In the genomic region with DNA sequence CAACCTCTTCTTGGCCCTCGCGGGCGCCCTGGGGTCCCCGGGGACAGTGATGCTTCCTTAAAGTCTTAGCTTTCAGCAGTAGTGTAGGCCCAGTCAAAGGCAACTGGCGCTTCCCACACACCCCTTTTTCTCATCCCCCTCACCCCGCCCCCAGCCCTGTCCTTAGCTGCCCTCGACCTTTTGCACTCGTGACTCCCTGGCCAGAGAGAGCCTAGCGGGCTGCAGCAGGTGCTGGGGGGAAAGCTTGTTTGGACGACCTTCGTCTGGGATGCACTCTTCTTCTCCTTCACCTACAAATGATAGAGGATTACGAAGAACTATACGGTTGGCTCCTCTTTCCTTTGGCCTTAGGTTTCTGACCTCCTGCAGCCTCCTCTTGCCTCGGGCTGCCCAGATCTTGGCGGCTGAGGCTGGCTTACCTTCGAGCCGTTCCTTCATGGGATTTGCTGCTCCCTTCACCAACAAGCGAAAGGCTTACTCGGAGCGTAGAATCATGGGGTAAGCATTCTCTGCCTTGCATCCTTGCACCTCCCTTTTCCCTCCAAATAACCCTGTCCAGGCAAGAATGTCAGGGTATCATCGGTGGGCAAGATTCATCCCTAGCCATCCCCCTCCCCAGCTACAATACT, we compare ENCODE assay signal across 9 cellular contexts. TPM values are rescaled to one million over a fixed set of nuclear protein-coding genes. Genes with fewer than 3 reads are reported as not detected.
DNase-seq lines count a peak whose midpoint lies in the region; ATAC-seq, FAIRE-seq and TF ChIP-seq lines count a peak whose summit lies in the region.
"Had no signal": no experiment of that assay in that cellular context is flagged by ENCODE, and none has a peak within 500 bp of the region (broad histone marks: within the 10 kb centered on the region; RNA-seq: fewer than 3 reads in every experiment).

No MANE protein-coding gene starts in this region.

- in situ Hi-C loops in ACHN (cut with HindIII; ENCODE audit: low pct_ligation_motif_present, low pct_unique_long_range_greater_than_20kb, low sequenced_read_pairs): no loop called here

- no peaks in the 10 kb centered on the region for H3K36me3 ChIP-seq in colonic mucosa
- peaks cover 32% of the 10 kb centered on the region for H3K36me3 ChIP-seq in mesodermal cell (ENCODE audit: control insufficient read depth, insufficient read depth, low read length)

- FAIRE-seq in A549 (lab: Jason Lieb, UNC): no peak

- peak; percentile 6 to 28; a peak in 5 of 6 replicates for ATAC-seq in A549
- ATAC-seq in GM19351 (IDR thresholded peaks at IDR 0.05; ENCODE audit: unreplicated experiment): peak; percentile 7

- H3K9me3 ChIP-seq in A549 (no peaks in the 10 kb centered on the region), colonic mucosa (no peaks in the 10 kb centered on the region), mesodermal cell (ENCODE audit: control insufficient read depth, low read length) (no peaks in the 10 kb centered on the region)

- TF ChIP-seq CTCF in A549 (IDR thresholded peaks at IDR 0.05): no peak
- no peak for TF ChIP-seq CTCF in colonic mucosa (IDR thresholded peaks at IDR 0.05)

- peak overlapping the region; percentile 27 to 59 for H3K9ac ChIP-seq in colonic mucosa (ENCODE audit: low read depth in 2 of 2, low read length in 2 of 2)

- H3K4me1 ChIP-seq in A549 (peaks cover 13% of the 10 kb centered on the region), colonic mucosa (no peaks in the 10 kb centered on the region), mesodermal cell (ENCODE audit: control insufficient read depth, insufficient read depth, low read length, poor library complexity, severe bottlenecking) (peaks cover 4% of the 10 kb centered on the region)

- POLR2A ChIA-PET in A549 (lab: Yijun Ruan, JAX): interaction anchor here (1.0 to 2.2 kb wide), 7 partner anchors 8 to 210 kb away, joined by 3 to 16 read pairs (median 9); partner anchors contain the start of genes ANKRD52 and RNF41

- WGBS in A549 (ENCODE audit: missing lambda C conversion rate): 35% methylated on average over 21 of the region's 21 CpGs
- 38% methylated on average over 9 to 15 of the region's 21 CpGs for WGBS in mesodermal cell (ENCODE audit: insufficient coverage in 2 of 2), 2 experiments

- intact Hi-C loops in colonic mucosa (cut with DNase I): no loop called here

- H3K27ac ChIP-seq in A549 (peak overlapping the region; percentile 77 to 93), colonic mucosa (peak overlapping the region; percentile 95), mesodermal cell (ENCODE audit: low read depth, low read length, severe bottlenecking) (peak overlapping the region; percentile 95)

- CTCF ChIA-PET in A549 (lab: Yijun Ruan, JAX): interaction anchor here (0.6 to 9.8 kb wide), 18 partner anchors 9 to 196 kb away, joined by 3 to 146 read pairs (median 6); partner anchors contain the start of genes ANKRD52, PAN2, SMARCC2 and ZC3H10

- H3K27me3 ChIP-seq in colonic mucosa: no peaks in the 10 kb centered on the region

- H3K4me3 ChIP-seq in A549 (peak overlapping the region; percentile 47), colonic mucosa (peak overlapping the region; percentile 75), mesodermal cell (ENCODE audit: extremely low read depth, insufficient read depth, low read length, poor library complexity, severe bottlenecking) (peak overlapping the region; percentile 64)

- peak overlapping the region; percentile 85 for H3K4me2 ChIP-seq in A549

- TF ChIP-seq EP300 in A549 (IDR thresholded peaks at IDR 0.05): no peak

- DNase-seq in A549 (ENCODE audit: low read depth in 1 of 2, low spot score in 1 of 2) (no peak), M059J (ENCODE audit: low read depth) (peak; percentile 13), colonic mucosa (peak; percentile 44), ACHN (no peak), SIG-M5 treated with dmso at 0.1 percent for 504 hours (lab: John Stamatoyannopoulos, UW; ENCODE audit: unreplicated experiment) (no peak), NCI-H2029 (lab: John Stamatoyannopoulos, UW) (no peak)

- no peak for TF ChIP-seq RAD21 in A549 (conservative IDR thresholded peaks at IDR 0.05 in 1 of 2, IDR thresholded peaks at IDR 0.05 in 1 of 2)

- TF ChIP-seq POLR2A in A549 (IDR thresholded peaks at IDR 0.05; ENCODE audit: low read length): no peak

TF ChIP-seq in A549, 52 proteins besides CTCF, POLR2A, EP300 and RAD21:
- TF ChIP-seq ESRRA (IDR thresholded peaks at IDR 0.05; ENCODE audit: borderline replicate concordance, low read length): 0 out of 2 replicates have a peak, but pooled peaks have one; percentile 49
- no peak for TF ChIP-seq TP53 (CRISPR knock-in tag; IDR thresholded peaks at IDR 0.05)

RNA-seq across cellular contexts. Expression of gene COQ10A, which starts 0.8 kb away (rescaled TPM):
- polyA plus RNA-seq in A549 (2011; rRNA removed): 40.9 and 41.2 TPM in 2 replicates
- 33.5 and 38.0 TPM in 2 replicates for polyA plus RNA-seq in A549 (2012; cell fraction: cytosol; rRNA removed)
- 73.4 and 87.0 TPM in 2 replicates for polyA plus RNA-seq in A549 (2012; cell fraction: nucleus; rRNA removed)
- 20.7 to 23.5 TPM (median 23.2 TPM) in 3 replicates for polyA plus RNA-seq in A549 (2017; fragmentation: RNase III; extraction: RNeasy Plus Mini Kit Qiagen cat#74134 plus additional on column Dnase treatment)
- polyA minus RNA-seq in A549 (2011; rRNA and poly(A)+ RNA removed): 20.8 and 21.3 TPM in 2 replicates
- total RNA-seq in M059J (2014; rRNA removed; shearing (Covaris generic)): 15.4 and 17.1 TPM in 2 replicates
- total RNA-seq in colonic mucosa: 1 to 10 TPM; 4.2 to 4.5 TPM
- polyA plus RNA-seq in mesodermal cell (2013, experiment 1 of 2): 12.9 TPM
- polyA plus RNA-seq in mesodermal cell (2013, experiment 2 of 2): 12.0 TPM

RNA-seq across cellular contexts. Expression of gene ANKRD52, which starts 9.4 kb away (rescaled TPM):
- 26.1 and 35.1 TPM in 2 replicates for polyA plus RNA-seq in A549 (2011; rRNA removed)
- polyA plus RNA-seq in A549 (2012; cell fraction: cytosol; rRNA removed): 31.9 and 40.1 TPM in 2 replicates
- 109 and 119 TPM in 2 replicates for polyA plus RNA-seq in A549 (2012; cell fraction: nucleus; rRNA removed)
- 47.4 to 48.7 TPM (median 48.0 TPM) in 3 replicates for polyA plus RNA-seq in A549 (2017; fragmentation: RNase III; extraction: RNeasy Plus Mini Kit Qiagen cat#74134 plus additional on column Dnase treatment)
- 57.3 and 62.5 TPM in 2 replicates for polyA minus RNA-seq in A549 (2011; rRNA and poly(A)+ RNA removed)
- 15.8 and 19.2 TPM in 2 replicates for total RNA-seq in M059J (2014; rRNA removed; shearing (Covaris generic))
- 10 to 100 TPM; 39.3 to 57.7 TPM for total RNA-seq in colonic mucosa
- 29.7 TPM for polyA plus RNA-seq in mesodermal cell (2013, experiment 1 of 2)
- 24.0 TPM for polyA plus RNA-seq in mesodermal cell (2013, experiment 2 of 2)

RNA-seq across cellular contexts. Expression of gene CS, which starts 32.6 kb away (rescaled TPM):
- polyA plus RNA-seq in A549 (2011; rRNA removed): 223 and 263 TPM in 2 replicates
- polyA plus RNA-seq in A549 (2012; cell fraction: cytosol; rRNA removed): 115 and 147 TPM in 2 replicates
- polyA plus RNA-seq in A549 (2012; cell fraction: nucleus; rRNA removed): 122 and 179 TPM in 2 replicates
- polyA plus RNA-seq in A549 (2017; fragmentation: RNase III; extraction: RNeasy Plus Mini Kit Qiagen cat#74134 plus additional on column Dnase treatment): 143 to 151 TPM (median 146 TPM) in 3 replicates
- 312 and 313 TPM in 2 replicates for polyA minus RNA-seq in A549 (2011; rRNA and poly(A)+ RNA removed)
- total RNA-seq in M059J (2014; rRNA removed; shearing (Covaris generic)): 120 and 153 TPM in 2 replicates
- 100 to 1,000 TPM; 367 to 437 TPM for total RNA-seq in colonic mucosa
- polyA plus RNA-seq in mesodermal cell (2013, experiment 1 of 2): 143 TPM
- polyA plus RNA-seq in mesodermal cell (2013, experiment 2 of 2): 135 TPM

RNA-seq across cellular contexts. Expression of gene SLC39A5, which starts 37.7 kb away (rescaled TPM):
- polyA plus RNA-seq in A549 (2011; rRNA removed) (0.42 TPM in 1 of 2 replicates, not detected in the other), A549 (2017; fragmentation: RNase III; extraction: RNeasy Plus Mini Kit Qiagen cat#74134 plus additional on column Dnase treatment) (0.09 to 0.23 TPM in 2 of 3 replicates, not detected in the other)
- polyA plus RNA-seq in A549 (2012; cell fraction: cytosol; rRNA removed): 0.17 and 0.21 TPM in 2 replicates
- polyA plus RNA-seq in A549 (2012; cell fraction: nucleus; rRNA removed): 0.70 and 0.78 TPM in 2 replicates
- polyA minus RNA-seq in A549 (2011; rRNA and poly(A)+ RNA removed): 1.2 TPM in 1 of 2 replicates, not detected in the other
- not detected in 2 replicates for total RNA-seq in M059J (2014; rRNA removed; shearing (Covaris generic))
- total RNA-seq in colonic mucosa: 100 to 1,000 TPM; 158 to 163 TPM
- polyA plus RNA-seq in mesodermal cell (2013, experiment 1 of 2): 0.33 TPM
- polyA plus RNA-seq in mesodermal cell (2013, experiment 2 of 2): not detected
- total RNA-seq: lung microvascular endothelial cell had no signal

RNA-seq across cellular contexts. Expression of gene NABP2, which starts 43.4 kb away (rescaled TPM):
- polyA plus RNA-seq in A549 (2011; rRNA removed) (86.1 and 86.7 TPM in 2 replicates), A549 (2017; fragmentation: RNase III; extraction: RNeasy Plus Mini Kit Qiagen cat#74134 plus additional on column Dnase treatment) (64.1 to 69.6 TPM (median 65.2 TPM) in 3 replicates)
- 96.7 and 97.4 TPM in 2 replicates for polyA plus RNA-seq in A549 (2012; cell fraction: cytosol; rRNA removed)
- 21.4 and 27.6 TPM in 2 replicates for polyA plus RNA-seq in A549 (2012; cell fraction: nucleus; rRNA removed)
- 31.6 and 42.1 TPM in 2 replicates for polyA minus RNA-seq in A549 (2011; rRNA and poly(A)+ RNA removed)
- total RNA-seq in M059J (2014; rRNA removed; shearing (Covaris generic)): 64.4 and 73.3 TPM in 2 replicates
- 10 to 100 TPM; 30.3 to 68.4 TPM for total RNA-seq in colonic mucosa
- 20.2 TPM for polyA plus RNA-seq in mesodermal cell (2013, experiment 1 of 2)
- 18.6 TPM for polyA plus RNA-seq in mesodermal cell (2013, experiment 2 of 2)

Comparison
In these comparisons a context has a peak if more than half of its experiments do, and no peak if none do; other contexts are left out.
1. DNase-seq: peak in M059J (single experiment) and colonic mucosa (single experiment); none in A549 (0 of 2), ACHN (single experiment), SIG-M5 treated with dmso at 0.1 percent for 504 hours (single experiment) and NCI-H2029 (single experiment).
2. Peak in every context shown above with its lines, with median percentiles within 50 percentile points of each other: H3K27ac ChIP-seq and H3K4me3 ChIP-seq.